Comparison of ENCODE assay signal across 19 cellular contexts in the genomic region with DNA sequence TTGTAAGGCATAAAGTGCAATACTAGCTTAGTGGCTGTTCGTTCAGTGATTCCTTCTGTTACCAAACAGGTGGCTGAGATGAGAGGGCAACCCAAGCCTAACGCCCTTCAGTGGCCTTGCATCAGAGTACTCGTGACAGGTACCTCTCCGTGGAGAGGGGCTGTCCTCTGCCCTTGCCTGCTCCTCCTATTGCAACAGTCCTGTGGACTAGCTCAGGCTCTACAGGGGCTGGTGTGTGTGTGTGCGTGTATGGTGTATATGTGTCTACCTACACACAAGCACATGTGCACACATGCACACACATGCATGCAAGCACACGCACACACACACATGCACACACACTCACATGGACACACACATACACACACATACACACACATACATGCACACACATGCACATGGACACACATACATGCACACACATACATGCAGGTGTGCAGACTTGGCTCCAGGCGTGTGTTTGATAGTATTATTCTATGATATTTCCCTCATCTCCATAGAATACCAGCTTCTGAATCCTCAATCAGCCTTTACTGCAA. TPM values are rescaled to one million over a fixed set of nuclear protein-coding genes. Genes with fewer than 3 reads are reported as not detected.
"Had no signal": no experiment of that assay in that cellular context is flagged by ENCODE, and none has a peak within 500 bp of the region (broad histone marks: within the 10 kb centered on the region; RNA-seq: fewer than 3 reads in every experiment).

No MANE protein-coding gene starts in this region.

- H3K27me3 ChIP-seq: ascending aorta, sigmoid colon, tibial nerve had no signal

- H3K27me3 Mint-ChIP-seq: activated B cell treated with CpG ODN at 0.5 μM for 24 hours had no signal

- H3K4me1 ChIP-seq: ascending aorta, sigmoid colon had no signal

- H3K4me3 Mint-ChIP-seq: activated B cell treated with CpG ODN at 0.5 μM for 24 hours; activated naive CD4-positive, alpha-beta T cell treated with anti-CD3 and anti-CD28 coated beads for 36 hours; mesothelial cell of epicardium; neural crest cell; stimulated activated effector memory CD8-positive, alpha-beta T cell treated with anti-CD3 and anti-CD28 coated beads, Interleukin-12 subunit alpha, Interleukin-12 subunit beta, amount 100 ng/mL, for 72 hours had no signal

- H3K36me3 ChIP-seq: ascending aorta had no signal

- H3K4me1 Mint-ChIP-seq: activated B cell treated with CpG ODN at 0.5 μM for 24 hours; stimulated activated effector memory CD8-positive, alpha-beta T cell treated with anti-CD3 and anti-CD28 coated beads, Interleukin-12 subunit alpha, Interleukin-12 subunit beta, amount 100 ng/mL, for 72 hours had no signal

- H3K9me3 ChIP-seq: ascending aorta, psoas muscle, sigmoid colon, tibial nerve had no signal

- FAIRE-seq: keratinocyte, TTC549 had no signal

- H3K9me3 Mint-ChIP-seq: activated B cell treated with CpG ODN at 0.5 μM for 24 hours; activated naive CD4-positive, alpha-beta T cell treated with anti-CD3 and anti-CD28 coated beads for 36 hours; mesothelial cell of epicardium; neural crest cell; stimulated activated effector memory CD8-positive, alpha-beta T cell treated with anti-CD3 and anti-CD28 coated beads, Interleukin-12 subunit alpha, Interleukin-12 subunit beta, amount 100 ng/mL, for 72 hours had no signal

- H3K27ac Mint-ChIP-seq: activated B cell treated with CpG ODN at 0.5 μM for 24 hours; activated naive CD4-positive, alpha-beta T cell treated with anti-CD3 and anti-CD28 coated beads for 36 hours; mesothelial cell of epicardium; stimulated activated effector memory CD8-positive, alpha-beta T cell treated with anti-CD3 and anti-CD28 coated beads, Interleukin-12 subunit alpha, Interleukin-12 subunit beta, amount 100 ng/mL, for 72 hours had no signal

- H3K4me3 ChIP-seq: ascending aorta, psoas muscle, sigmoid colon, tibial nerve had no signal

- H3K27ac ChIP-seq: ascending aorta had no signal

- DNase-seq: activated B cell treated with CpG ODN at 0.5 μM for 24 hours, activated T-cell treated with anti-CD3 and anti-CD28 coated beads for 4 hours, hippocampal formation, sigmoid colon, SW 1271 had no signal

RNA-seq across cellular contexts. Expression of gene TFF3, which starts 15.1 kb away (rescaled TPM):
- total RNA-seq: activated B cell treated with CpG ODN at 0.5 μM for 24 hours; activated naive CD4-positive, alpha-beta T cell treated with anti-CD3 and anti-CD28 coated beads for 36 hours; ascending aorta; mesothelial cell of epicardium; neural crest cell; T-helper 2 cell treated with Interferon-gamma antibody and Interleukin-4, amounts not matched to agents 100 ng/mL and 5 ng/mL, for 36 hours had no signal
- polyA plus RNA-seq: keratinocyte had no signal

RNA-seq across cellular contexts. Expression of gene TFF2, which starts 50.7 kb away (rescaled TPM):
- total RNA-seq: activated B cell treated with CpG ODN at 0.5 μM for 24 hours; activated naive CD4-positive, alpha-beta T cell treated with anti-CD3 and anti-CD28 coated beads for 36 hours; ascending aorta; esophagus mucosa; lower leg skin; mesothelial cell of epicardium; neural crest cell; osteocyte; psoas muscle; sigmoid colon; SK-MEL-5; T-helper 2 cell treated with Interferon-gamma antibody and Interleukin-4, amounts not matched to agents 100 ng/mL and 5 ng/mL, for 36 hours; tibial nerve had no signal
- polyA plus RNA-seq: keratinocyte, psoas muscle had no signal
